9 cellular contexts compared by ENCODE assay signal in the genomic region with DNA sequence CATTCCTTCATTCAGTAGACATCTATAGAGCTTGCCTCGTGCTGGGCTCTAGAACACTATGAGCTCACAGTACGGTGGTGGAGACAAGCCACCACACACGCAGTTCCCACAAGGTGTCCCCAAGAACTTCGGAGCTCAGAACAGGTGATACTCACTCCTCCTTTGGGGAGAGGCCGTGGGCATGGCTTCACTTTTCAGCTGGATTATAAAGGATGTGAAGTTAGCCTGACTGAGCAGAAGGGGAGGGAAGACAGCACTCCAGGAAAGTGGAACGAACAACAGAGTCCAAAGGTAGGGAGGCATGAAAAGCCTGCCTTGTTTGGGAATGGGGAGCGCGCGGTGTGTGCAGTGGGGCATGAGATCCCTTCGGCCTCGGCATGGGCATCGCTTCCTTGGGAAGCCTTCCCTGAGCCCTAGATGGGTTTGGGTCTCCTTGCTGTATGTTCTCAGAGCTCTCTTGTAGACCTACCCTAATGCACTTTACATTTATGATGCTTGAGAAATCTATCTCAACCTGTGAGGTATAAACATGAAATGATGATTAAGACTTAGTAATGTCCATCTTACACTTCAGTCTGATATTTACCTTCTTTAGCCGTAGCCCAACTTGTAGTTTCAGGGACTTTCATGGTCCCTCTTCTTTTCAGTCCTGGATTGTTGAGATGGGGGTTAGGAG. TPM values are rescaled to one million over a fixed set of nuclear protein-coding genes. Genes with fewer than 3 reads are reported as not detected.
DNase-seq lines count a peak whose midpoint lies in the region; ATAC-seq and TF ChIP-seq lines count a peak whose summit lies in the region.
"Had no signal": no experiment of that assay in that cellular context is flagged by ENCODE, and none has a peak within 500 bp of the region (broad histone marks: within the 10 kb centered on the region; RNA-seq: fewer than 3 reads in every experiment).

No MANE protein-coding gene starts in this region.

- TF ChIP-seq CTCF in H9 (conservative IDR thresholded peaks at IDR 0.05) (no peak), NB4 (IDR thresholded peaks at IDR 0.05; ENCODE audit: low read depth, low read length) (no peak), cardiac fibroblast (IDR thresholded peaks at IDR 0.05; ENCODE audit: low read depth, low read length) (no peak), lung (IDR thresholded peaks at IDR 0.05; ENCODE audit: control extremely low read depth, extremely low read depth) (no peak), type B pancreatic cell (conservative IDR thresholded peaks at IDR 0.05) (no peak)

- no peak overlapping the region for H2BK15ac ChIP-seq in H9 (ENCODE audit: low read depth, low read length)

- H3K27ac Mint-ChIP-seq in H9 (peak overlapping the region; percentile 80 to 100 (median 92)), type B pancreatic cell (peak overlapping the region; percentile 98)

- TF ChIP-seq POLR2A in NB4 (IDR thresholded peaks at IDR 0.05; ENCODE audit: extremely low read depth, insufficient read length) = no peak

- H3K79me2 ChIP-seq in H9 (ENCODE audit: insufficient read depth, low read length) = peaks cover 33% of the 10 kb centered on the region

- H2AFZ ChIP-seq in H9 (ENCODE audit: low read length) = no peak overlapping the region

- no peak overlapping the region for H4K91ac ChIP-seq in H9 (ENCODE audit: insufficient read length, low read depth, low read length)

- H3K27me3 Mint-ChIP-seq in H9 (ENCODE audit: low read depth) (no peaks in the 10 kb centered on the region), type B pancreatic cell (no peaks in the 10 kb centered on the region)

- no peaks in the 10 kb centered on the region for H4K20me1 ChIP-seq in H9 (ENCODE audit: control insufficient read depth, insufficient read depth, insufficient read length)

- no peak overlapping the region for H3K23ac ChIP-seq in H9 (ENCODE audit: insufficient read length, low read depth, low read length)

- H3K9me3 Mint-ChIP-seq in H9 (no peaks in the 10 kb centered on the region), type B pancreatic cell (no peaks in the 10 kb centered on the region)

- no peak overlapping the region for H3K4ac ChIP-seq in H9 (ENCODE audit: low read depth, low read length)

- no peaks in the 10 kb centered on the region for H3K79me1 ChIP-seq in H9 (ENCODE audit: insufficient read depth, low read depth, low read length, poor library complexity, severe bottlenecking)

- no peak overlapping the region for H2BK12ac ChIP-seq in H9 (ENCODE audit: insufficient read length, low read depth, low read length)

- no peaks in the 10 kb centered on the region for H3K27me3 ChIP-seq in H9 (ENCODE audit: insufficient read depth, low read length)
- no peaks in the 10 kb centered on the region for H3K27me3 ChIP-seq in lung (ENCODE audit: control insufficient read depth, insufficient read depth)

- H3K4me1 ChIP-seq in H9 (ENCODE audit: insufficient read depth, low read length) (peaks cover 4% of the 10 kb centered on the region; the same call in 1 of the 2 replicates), lung (ENCODE audit: control insufficient read depth in 2 of 2, insufficient read depth in 2 of 2, low read length in 2 of 2) (peaks cover 0 to 7% of the 10 kb centered on the region in 2 donors)

- H2AK5ac ChIP-seq in H9 (ENCODE audit: insufficient read length, low read length) = no peak overlapping the region

- H3K4me3 ChIP-seq in NB4 (ENCODE audit: low read depth, low read length) (peak overlapping the region; percentile 82), cardiac fibroblast (replicated peaks in 1 of 2; ENCODE audit: low read depth in 2 of 2, low read length in 2 of 2) (peak overlapping the region; percentile 25 to 48), lung (peak overlapping the region; percentile 29)

- H3K4me1 Mint-ChIP-seq in H9 = peaks cover 22 to 25% of the 10 kb centered on the region in 2 experiments
- peaks cover 19% of the 10 kb centered on the region for H3K4me1 Mint-ChIP-seq in type B pancreatic cell (ENCODE audit: unreplicated experiment)

- H3K56ac ChIP-seq in H9 (ENCODE audit: insufficient read length, low read depth, low read length) = no peak overlapping the region

- peak overlapping the region; percentile 31 for H3K9ac ChIP-seq in H9 (ENCODE audit: extremely low read depth, insufficient read length, low read length)

- H4K5ac ChIP-seq in H9 (ENCODE audit: insufficient read length, low read depth, low read length) = no peak overlapping the region

- H3K27ac ChIP-seq in H9 (ENCODE audit: insufficient read length, low read depth, low read length) (peak overlapping the region; percentile 38), lung (ENCODE audit: low read depth in 1 of 2, low read length in 1 of 2) (peak overlapping the region; percentile 67 to 79)

- no peak overlapping the region for H2BK20ac ChIP-seq in H9 (ENCODE audit: low read depth, low read length, poor library complexity, severe bottlenecking)

- H3K23me2 ChIP-seq in H9 (ENCODE audit: insufficient read length, low read depth, low read length, poor library complexity, severe bottlenecking) = peaks cover 12% of the 10 kb centered on the region

- no peak overlapping the region for H3T11ph ChIP-seq in H9 (ENCODE audit: low read length)

- no peaks in the 10 kb centered on the region for H3K9me3 ChIP-seq in H9 (ENCODE audit: control insufficient read depth, low read depth, low read length)
- no peaks in the 10 kb centered on the region for H3K9me3 ChIP-seq in lung (ENCODE audit: control insufficient read depth in 2 of 2, insufficient read depth in 1 of 2, low read length in 1 of 2)

- ATAC-seq in lung (ENCODE audit: insufficient read depth, low FRiP score) = no peak

- H3K4me3 Mint-ChIP-seq in H9 (peak overlapping the region; percentile 92 to 97), type B pancreatic cell (peak overlapping the region; percentile 99)

- no peak overlapping the region for H4K8ac ChIP-seq in H9 (replicated peaks; ENCODE audit: insufficient read length, low read depth, low read length)

- H3K36me3 ChIP-seq in lung (ENCODE audit: control insufficient read depth in 2 of 2, insufficient read depth in 2 of 2, low read length in 2 of 2) = no peaks in the 10 kb centered on the region

- WGBS in H9 (ENCODE audit: extremely low coverage, insufficient read length, low lambda C conversion rate) = no CpG with 5 or more reads among the region's 13 CpGs
- 27 to 28% methylated on average over 13 of the region's 13 CpGs for WGBS in lung, 2 donors

- no peak overlapping the region for H2BK5ac ChIP-seq in H9 (ENCODE audit: insufficient read length, low read length)

- peak overlapping the region; percentile 25; the same call in 1 of the 2 replicates for H3K14ac ChIP-seq in H9 (ENCODE audit: insufficient read depth, low read length)

- peak overlapping the region; percentile 82 for H3K4me2 ChIP-seq in H9 (ENCODE audit: insufficient read depth, insufficient read length, low read length)

- peak overlapping the region; percentile 19 for H3K18ac ChIP-seq in H9 (ENCODE audit: insufficient read length, low read depth, low read length)

- H2BK120ac ChIP-seq in H9 (ENCODE audit: low read depth, low read length, poor library complexity, severe bottlenecking) = no peak overlapping the region

- DNase-seq in NCI-H748 (lab: John Stamatoyannopoulos, UW; ENCODE audit: unreplicated experiment) (peak; percentile 80), NCI-H748 treated with DMSO at 0.1 percent for 48 hours (lab: John Stamatoyannopoulos, UW) (no peak), H9 (no peak), NB4 (ENCODE audit: low read depth) (no peak), cardiac fibroblast (ENCODE audit: low read depth in 2 of 2) (no peak), lung (ENCODE audit: low spot score) (no peak), type B pancreatic cell (ENCODE audit: extremely low spot score, unreplicated experiment) (no peak)
- DNase-seq in activated CD8-positive, alpha-beta memory T cell treated with anti-CD3 and anti-CD28 coated beads, Interleukin-2, amount 50 U/mL, for 48 hours = no peak

- H3K36me3 Mint-ChIP-seq in H9 (ENCODE audit: insufficient read depth in 1 of 3, low read depth in 3 of 3) (peaks cover 1 to 7% (median 3%) of the 10 kb centered on the region in 3 experiments; a peak in 3 of 7 replicates), type B pancreatic cell (peaks cover 9% of the 10 kb centered on the region)

RNA-seq across cellular contexts. Expression of a gene that starts 0.9 kb away (rescaled TPM):
- 120 and 125 TPM in 2 replicates for total RNA-seq in H9 (2021)
- 100 to 1,000 TPM in 1 of 2 donors, 10 to 100 TPM in 1; 89.3 to 362 TPM for total RNA-seq in lung
- 10 to 100 TPM; 45.7 to 50.1 TPM for polyA plus RNA-seq in lung
- 99.5 and 99.6 TPM in 2 replicates for total RNA-seq in type B pancreatic cell (ENCODE audit: low replicate concordance)

RNA-seq across cellular contexts. Expression of a gene that starts 24.5 kb away (rescaled TPM):
- total RNA-seq in H9 (2021) (2.6 and 3.0 TPM in 2 replicates), lung (1 to 10 TPM; 2.6 to 3.1 TPM), type B pancreatic cell (ENCODE audit: low replicate concordance) (1.4 and 4.9 TPM in 2 replicates)
- 1 to 10 TPM in 1 of 2 donors, under 1 TPM in 1; 0.37 to 1.6 TPM for polyA plus RNA-seq in lung

RNA-seq across cellular contexts. Expression of a gene that starts 35.9 kb away (rescaled TPM):
- total RNA-seq in H9 (2021) (133 and 139 TPM in 2 replicates), lung (10 to 100 TPM; 18.1 to 25.6 TPM), type B pancreatic cell (ENCODE audit: low replicate concordance) (47.2 and 63.6 TPM in 2 replicates)
- 10 to 100 TPM; 22.8 to 36.3 TPM for polyA plus RNA-seq in lung

RNA-seq across cellular contexts. Expression of a gene that starts 43.2 kb away (rescaled TPM):
- 14.3 and 20.2 TPM in 2 replicates for total RNA-seq in H9 (2021)
- total RNA-seq in lung = not detected
- polyA plus RNA-seq in lung = under 1 TPM in 1 of 2 donors, not detected in 1; 0.08 TPM
- total RNA-seq in type B pancreatic cell (ENCODE audit: low replicate concordance) = 3.8 TPM in 1 of 2 replicates, not detected in the other
- total RNA-seq: frontal cortex had no signal

Comparison
In these comparisons a context has a peak if more than half of its experiments do, and no peak if none do; other contexts are left out.
1. H3K4me3 ChIP-seq: peak in every context shown above with its lines; median percentile 82 in NB4; 36 in cardiac fibroblast; 29 in lung.